ENCODE assay signal across 13 cellular contexts in the genomic region with DNA sequence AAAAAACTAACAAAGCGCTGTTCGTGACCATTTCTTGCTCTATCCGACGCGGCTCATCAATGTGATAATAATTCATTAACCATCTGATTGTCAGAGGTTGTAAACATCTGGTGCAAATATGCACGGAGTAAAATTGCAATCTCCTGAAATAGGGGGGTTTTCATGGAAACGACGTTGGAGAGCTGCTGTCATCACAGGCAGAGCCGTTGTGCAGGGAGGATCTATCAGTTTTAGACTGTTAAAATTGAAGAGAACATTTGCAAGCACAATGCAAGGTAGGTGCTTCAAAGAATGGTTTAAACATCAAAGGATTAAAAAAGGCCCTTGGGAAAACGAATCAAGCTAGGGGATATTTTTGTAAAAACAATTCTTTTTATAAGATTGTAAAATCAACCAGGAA. TPM values are rescaled to one million over a fixed set of nuclear protein-coding genes. Genes with fewer than 3 reads are reported as not detected.
DNase-seq lines count a peak whose midpoint lies in the region; ATAC-seq and TF ChIP-seq lines count a peak whose summit lies in the region.
"Had no signal": no experiment of that assay in that cellular context is flagged by ENCODE, and none has a peak within 500 bp of the region (broad histone marks: within the 10 kb centered on the region; RNA-seq: fewer than 3 reads in every experiment).

No MANE protein-coding gene starts in this region.

- H3K9me3 ChIP-seq in vagina = no peaks in the 10 kb centered on the region

- no peaks in the 10 kb centered on the region for H3K36me3 ChIP-seq in vagina

- POLR2A ChIA-PET in T-cell (lab: Charles Lee) = no interaction called here

- H3K27me3 Mint-ChIP-seq in nephron (ENCODE audit: low read depth) (peaks cover 3% of the 10 kb centered on the region), T-cell (peaks cover under 1 to 4% of the 10 kb centered on the region in 2 donors)
- peaks cover 9% of the 10 kb centered on the region for H3K27me3 Mint-ChIP-seq in activated T-helper 1 cell treated with anti-CD3 and anti-CD28 coated beads, Interleukin-12 subunit alpha, Interleukin-12 subunit beta, Interleukin-2, Interleukin-4 antibody, amounts not matched to agents 30 ng/mL and 10 ng/mL and 1 ng/mL, durations not matched to agents 14 hours and 24 hours and 36 hours (ENCODE audit: insufficient read depth)

- CTCF ChIA-PET in T-cell (lab: Charles Lee) = no interaction called here

- H3K4me3 Mint-ChIP-seq in nephron (peak overlapping the region; percentile 56 to 81 (median 65)), T-cell (no peak overlapping the region)
- H3K4me3 Mint-ChIP-seq in activated T-helper 1 cell treated with anti-CD3 and anti-CD28 coated beads, Interleukin-12 subunit alpha, Interleukin-12 subunit beta, Interleukin-2, Interleukin-4 antibody, amounts not matched to agents 30 ng/mL and 10 ng/mL and 1 ng/mL, durations not matched to agents 14 hours and 24 hours and 36 hours = no peak overlapping the region

- ATAC-seq in T-cell (replicated peaks in 1 of 4) = no peak
- ATAC-seq: HCT116 had no signal

- H3K36me3 Mint-ChIP-seq in nephron (ENCODE audit: low read depth) (no peaks in the 10 kb centered on the region), T-cell (no peaks in the 10 kb centered on the region)
- H3K36me3 Mint-ChIP-seq in activated T-helper 1 cell treated with anti-CD3 and anti-CD28 coated beads, Interleukin-12 subunit alpha, Interleukin-12 subunit beta, Interleukin-2, Interleukin-4 antibody, amounts not matched to agents 30 ng/mL and 10 ng/mL and 1 ng/mL, durations not matched to agents 14 hours and 24 hours and 36 hours (ENCODE audit: low read depth) = no peaks in the 10 kb centered on the region

- intact Hi-C loops in vagina (cut with DNase I) = no loop called here
- intact Hi-C loops in activated T-helper 1 cell treated with anti-CD3 and anti-CD28 coated beads, Interleukin-12 subunit alpha, Interleukin-12 subunit beta, Interleukin-2, Interleukin-4 antibody, amounts not matched to agents 30 ng/mL and 10 ng/mL and 1 ng/mL, durations not matched to agents 14 hours and 24 hours and 36 hours (cut with micrococcal nuclease) = no loop called here

- TF ChIP-seq POLR2A in vagina (IDR thresholded peaks at IDR 0.05) = no peak

- peak; percentile 12 for DNase-seq in EH (ENCODE audit: low read depth)
- DNase-seq in choroid plexus epithelial cell (ENCODE audit: low read depth) = no peak
- DNase-seq in T-cell = no peak
- no peak for DNase-seq in vagina (ENCODE audit: extremely low spot score in 2 of 2)
- DNase-seq in NCI-H446 treated with DMSO at 0.1 percent for 48 hours (lab: John Stamatoyannopoulos, UW) = no peak
- DNase-seq in activated T-helper 1 cell treated with anti-CD3 and anti-CD28 coated beads, Interleukin-12 subunit alpha, Interleukin-12 subunit beta, Interleukin-2, Interleukin-4 antibody, amounts not matched to agents 30 ng/mL and 10 ng/mL and 1 ng/mL, durations not matched to agents 14 hours and 24 hours and 36 hours (ENCODE audit: low spot score) = no peak
- DNase-seq: DMS53, NCI-H146, NCI-H2227 treated with DMSO at 0.1 percent for 48 hours, NCI-H526 had no signal

- peak overlapping the region; percentile 6 for H3K4me3 ChIP-seq in choroid plexus epithelial cell (ENCODE audit: low read depth, low read length)
- H3K4me3 ChIP-seq in vagina = no peak overlapping the region

- no peak for TF ChIP-seq CTCF in choroid plexus epithelial cell (conservative IDR thresholded peaks at IDR 0.05; ENCODE audit: low read depth, low read length)
- no peak for TF ChIP-seq CTCF in nephron (IDR thresholded peaks at IDR 0.05; ENCODE audit: unreplicated experiment in 3 of 3)
- TF ChIP-seq CTCF in vagina (IDR thresholded peaks at IDR 0.05) = no peak

- peaks cover 7% of the 10 kb centered on the region for H3K4me1 Mint-ChIP-seq in nephron
- peaks cover 6 to 9% (median 8%) of the 10 kb centered on the region in 3 donors for H3K4me1 Mint-ChIP-seq in T-cell
- peaks cover 4% of the 10 kb centered on the region for H3K4me1 Mint-ChIP-seq in activated T-helper 1 cell treated with anti-CD3 and anti-CD28 coated beads, Interleukin-12 subunit alpha, Interleukin-12 subunit beta, Interleukin-2, Interleukin-4 antibody, amounts not matched to agents 30 ng/mL and 10 ng/mL and 1 ng/mL, durations not matched to agents 14 hours and 24 hours and 36 hours (ENCODE audit: low read depth)

- no peak overlapping the region for H3K27ac ChIP-seq in vagina

- H3K9me3 Mint-ChIP-seq in nephron (no peaks in the 10 kb centered on the region), T-cell (no peaks in the 10 kb centered on the region)
- no peaks in the 10 kb centered on the region for H3K9me3 Mint-ChIP-seq in activated T-helper 1 cell treated with anti-CD3 and anti-CD28 coated beads, Interleukin-12 subunit alpha, Interleukin-12 subunit beta, Interleukin-2, Interleukin-4 antibody, amounts not matched to agents 30 ng/mL and 10 ng/mL and 1 ng/mL, durations not matched to agents 14 hours and 24 hours and 36 hours

- H3K4me1 ChIP-seq in vagina = no peaks in the 10 kb centered on the region

- peak overlapping the region in 2 of 3 experiments; percentile 27 to 40 for H3K27ac Mint-ChIP-seq in nephron
- no peak overlapping the region for H3K27ac Mint-ChIP-seq in T-cell
- no peak overlapping the region for H3K27ac Mint-ChIP-seq in activated T-helper 1 cell treated with anti-CD3 and anti-CD28 coated beads, Interleukin-12 subunit alpha, Interleukin-12 subunit beta, Interleukin-2, Interleukin-4 antibody, amounts not matched to agents 30 ng/mL and 10 ng/mL and 1 ng/mL, durations not matched to agents 14 hours and 24 hours and 36 hours

- no peaks in the 10 kb centered on the region for H3K27me3 ChIP-seq in vagina

RNA-seq across cellular contexts. Expression of a gene that starts 15.4 kb away (rescaled TPM):
- total RNA-seq in T-cell = under 1 TPM; 0.36 to 0.92 (median 0.65) TPM
- total RNA-seq in vagina = 95.5 TPM
- total RNA-seq in activated T-helper 1 cell treated with anti-CD3 and anti-CD28 coated beads, Interleukin-12 subunit alpha, Interleukin-12 subunit beta, Interleukin-2, Interleukin-4 antibody, amounts not matched to agents 30 ng/mL and 10 ng/mL and 1 ng/mL, durations not matched to agents 14 hours and 24 hours and 36 hours = 1.7 and 2.5 TPM in 2 replicates
- total RNA-seq: OCI-LY7 had no signal

Comparison
In these comparisons a context has a peak if more than half of its experiments do, and no peak if none do; other contexts are left out.
1. H3K27ac Mint-ChIP-seq: peak in nephron (2 of 3); none in T-cell (0 of 2) and activated T-helper 1 cell treated with anti-CD3 and anti-CD28 coated beads, Interleukin-12 subunit alpha, Interleukin-12 subunit beta, Interleukin-2, Interleukin-4 antibody, amounts not matched to agents 30 ng/mL and 10 ng/mL and 1 ng/mL, durations not matched to agents 14 hours and 24 hours and 36 hours (single experiment).
2. H3K4me3 Mint-ChIP-seq: peak in nephron (3 of 3); none in T-cell (0 of 3) and activated T-helper 1 cell treated with anti-CD3 and anti-CD28 coated beads, Interleukin-12 subunit alpha, Interleukin-12 subunit beta, Interleukin-2, Interleukin-4 antibody, amounts not matched to agents 30 ng/mL and 10 ng/mL and 1 ng/mL, durations not matched to agents 14 hours and 24 hours and 36 hours (single experiment).
3. RNA of a gene that starts 15.4 kb away (total RNA-seq): 95.5 TPM in vagina (single experiment); 1.7 to 2.5 TPM in activated T-helper 1 cell treated with anti-CD3 and anti-CD28 coated beads, Interleukin-12 subunit alpha, Interleukin-12 subunit beta, Interleukin-2, Interleukin-4 antibody, amounts not matched to agents 30 ng/mL and 10 ng/mL and 1 ng/mL, durations not matched to agents 14 hours and 24 hours and 36 hours and 0.36 to 0.92 TPM in T-cell; every median in the first group is over 10 times any median in the second.